In the genomic region with DNA sequence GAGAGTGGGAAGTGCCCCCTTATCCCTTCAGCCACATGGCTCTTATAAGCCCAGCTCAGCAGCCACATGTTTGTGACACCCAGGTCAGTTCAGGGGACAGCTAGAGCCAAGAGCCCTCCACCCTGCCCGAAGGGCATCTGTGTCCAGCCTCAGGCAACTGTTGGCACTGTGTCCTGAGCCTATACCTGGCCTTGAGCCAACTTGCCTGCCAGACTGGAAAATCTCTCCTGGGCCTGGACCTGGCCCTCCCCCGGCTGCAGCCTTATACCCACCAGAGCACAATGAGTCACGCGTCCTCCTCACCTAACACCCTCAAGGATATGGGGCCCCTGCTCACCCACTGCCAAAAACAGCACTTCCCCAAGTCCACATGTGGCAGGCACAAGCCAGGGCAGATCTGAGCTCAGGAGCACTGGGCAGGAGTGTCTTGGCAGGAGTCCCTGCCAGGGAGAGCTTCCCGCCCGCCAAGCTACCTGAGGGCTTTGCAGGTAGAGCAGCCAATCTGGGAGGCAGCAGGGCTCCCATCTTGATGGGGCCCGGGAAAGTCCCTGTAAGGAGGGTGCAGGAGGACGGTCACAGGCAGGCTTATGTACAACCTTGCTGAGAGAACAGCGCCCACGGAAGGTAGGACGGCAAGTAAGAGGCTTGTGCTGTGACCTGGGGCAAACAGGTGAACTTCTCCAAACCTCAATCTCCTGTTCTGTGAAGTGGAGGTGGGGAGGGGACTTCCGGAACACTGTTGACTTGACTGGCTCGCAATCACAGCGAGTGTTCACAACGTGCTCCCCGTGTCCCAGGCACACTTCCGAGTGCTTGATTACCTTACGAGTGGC, we compare ENCODE assay signal across 10 cellular contexts. TPM values are rescaled to one million over a fixed set of nuclear protein-coding genes. Genes with fewer than 3 reads are reported as not detected.
DNase-seq lines count a peak whose midpoint lies in the region; ATAC-seq, FAIRE-seq and TF ChIP-seq lines count a peak whose summit lies in the region.
"Had no signal": no experiment of that assay in that cellular context is flagged by ENCODE, and none has a peak within 500 bp of the region (broad histone marks: within the 10 kb centered on the region; RNA-seq: fewer than 3 reads in every experiment).

No MANE protein-coding gene starts in this region.

- H3K36me3 ChIP-seq in K562 (ENCODE audit: control insufficient read depth, insufficient read depth, low read length): no peaks in the 10 kb centered on the region
- no peaks in the 10 kb centered on the region for H3K36me3 ChIP-seq in stomach

- no peaks in the 10 kb centered on the region for H3K9me3 ChIP-seq in K562 (replicated peaks; ENCODE audit: control insufficient read depth, insufficient read depth, low read depth, low read length)
- no peaks in the 10 kb centered on the region for H3K9me3 ChIP-seq in stomach

- H3K4me1 ChIP-seq in K562 (replicated peaks in 1 of 2; ENCODE audit: control insufficient read depth in 2 of 2, insufficient read depth in 2 of 2, low read length in 2 of 2): peaks cover 18 to 26% of the 10 kb centered on the region in 2 experiments
- peaks cover 29 to 44% (median 37%) of the 10 kb centered on the region in 4 donors for H3K4me1 ChIP-seq in stomach

- no peak for TF ChIP-seq EP300 in K562 (IDR thresholded peaks at IDR 0.05; ENCODE audit: low read length)
- TF ChIP-seq EP300 in stomach (IDR thresholded peaks at IDR 0.05): no peak

- H3K79me2 ChIP-seq in K562 (ENCODE audit: control insufficient read depth, insufficient read depth, low read length): no peaks in the 10 kb centered on the region

- H3K4me3 ChIP-seq in K562: no peak overlapping the region
- no peak overlapping the region for H3K4me3 ChIP-seq in stomach

- intact Hi-C loops in K562 (cut with micrococcal nuclease) (no loop called here), stomach (cut with DNase I; ENCODE audit: low total_unique reads) (no loop called here)

- H4K20me1 ChIP-seq in K562 (replicated peaks; ENCODE audit: control insufficient read depth, insufficient read depth, low read length): no peaks in the 10 kb centered on the region

- ATAC-seq in K562: peak; percentile 32
- no peak for ATAC-seq in GM18519 (IDR thresholded peaks at IDR 0.05; ENCODE audit: low FRiP score, unreplicated experiment)

- POLR2A ChIA-PET in K562 (lab: Yijun Ruan, JAX): interaction anchor here (0.7 kb wide), 1 partner anchor 78 kb away, joined by 3 read pairs; no protein-coding TSS in a partner anchor

- in situ Hi-C loops in K562 (cut with MboI): no loop called here

- CTCF ChIA-PET in K562 (lab: Yijun Ruan, JAX; ENCODE audit: low intra/inter-chr PET ratio): no interaction called here

- peak overlapping the region; percentile 44; the same call in 1 of the 2 replicates for H2AFZ ChIP-seq in K562 (ENCODE audit: low read depth, low read length)

- H3K27ac ChIP-seq in K562 (ENCODE audit: extremely low read depth, low read depth, low read length): no peak overlapping the region
- H3K27ac ChIP-seq in stomach: peak overlapping the region; percentile 39 to 79 (median 75)

- no TSS peak for BruUV-seq in K562 (replicated peaks; lab: Mats Ljungman, UMichigan)

- no peak for TF ChIP-seq POLR2A in K562 (conservative IDR thresholded peaks at IDR 0.05)
- no peak for TF ChIP-seq POLR2A in stomach (IDR thresholded peaks at IDR 0.05)

- no peaks in the 10 kb centered on the region for H3K27me3 ChIP-seq in K562 (ENCODE audit: control insufficient read depth in 2 of 2, insufficient read depth in 2 of 2, low read length in 2 of 2)
- no peaks in the 10 kb centered on the region for H3K27me3 ChIP-seq in stomach

- H3K9me1 ChIP-seq in K562 (ENCODE audit: control insufficient read depth, insufficient read depth, low read length): no peaks in the 10 kb centered on the region

- 60% methylated on average over 18 of the region's 18 CpGs for WGBS in K562 (ENCODE audit: insufficient coverage, low coverage, missing lambda C conversion rate)
- 22 to 45% (median 28%) methylated on average over 18 of the region's 18 CpGs for WGBS in stomach, 5 donors

- TF ChIP-seq RAD21 in K562 (CRISPR knock-in tag; conservative IDR thresholded peaks at IDR 0.05 in 1 of 2, IDR thresholded peaks at IDR 0.05 in 1 of 2): no peak

- TF ChIP-seq CTCF in K562 (IDR thresholded peaks at IDR 0.05 in 2 of 3, conservative IDR thresholded peaks at IDR 0.05 in 1 of 3; ENCODE audit: insufficient read depth in 2 of 3, low read depth in 1 of 3, low read length in 3 of 3): 0 out of 6 replicates have a peak, but pooled peaks of 1 of the 3 experiments have one; percentile 4
- no peak for TF ChIP-seq CTCF in stomach (IDR thresholded peaks at IDR 0.05)

- peak; percentile 86 for DNase-seq in HK-2 (ENCODE audit: unreplicated experiment)
- DNase-seq in T-helper 22 cell (ENCODE audit: low read depth): peak; percentile 44
- DNase-seq in K562 (ENCODE audit: extremely low read depth in 1 of 4, low spot score in 3 of 4): peak; percentile 45 to 67 (median 54)
- peak; percentile 64 to 78 for DNase-seq in lung microvascular endothelial cell (ENCODE audit: low read depth in 2 of 2)
- peak; percentile 89 for DNase-seq in stomach
- DNase-seq in NCI-H1694 treated with DMSO at 0.1 percent for 48 hours (lab: John Stamatoyannopoulos, UW): no peak
- DNase-seq in NCI-H345 treated with DMSO at 0.1 percent for 48 hours (lab: John Stamatoyannopoulos, UW; ENCODE audit: unreplicated experiment): no peak

- no peak overlapping the region for H3K4me2 ChIP-seq in K562 (ENCODE audit: insufficient read depth, low read length)

- FAIRE-seq in K562 (lab: Jason Lieb, UNC): no peak

- peak overlapping the region in 1 of 2 experiments; percentile 86; a peak in 2 of 4 replicates for H3K9ac ChIP-seq in K562 (ENCODE audit: insufficient read depth in 1 of 2, low read depth in 2 of 2, low read length in 2 of 2)

RNA-seq across cellular contexts. Expression of a gene that starts 19.8 kb away (rescaled TPM):
- total RNA-seq in K562 (2011; cell fraction: chromatin; rRNA removed; ENCODE audit: low replicate concordance): 232 and 574 TPM in 2 replicates
- 235 and 282 TPM in 2 replicates for total RNA-seq in K562 (2011; cell fraction: nucleolus; rRNA removed)
- 178 and 183 TPM in 2 replicates for total RNA-seq in K562 (2011; cell fraction: nucleoplasm; rRNA removed)
- 21.0 and 31.3 TPM in 2 replicates for total RNA-seq in K562 (2014; rRNA removed)
- 11.4 and 15.7 TPM in 2 replicates for total RNA-seq in K562 (2014; rRNA removed; fragmentation: Illumina TruSeq; extraction: Trizol)
- 13.7 and 17.1 TPM in 2 replicates for total RNA-seq in K562 (2015; rRNA removed; fragmentation: Illumina TruSeq; extraction: Trizol)
- total RNA-seq in K562 (2021): 139 and 160 TPM in 2 replicates
- 9.9 and 20.6 TPM in 2 replicates for polyA plus RNA-seq in K562 (2011; rRNA removed)
- 14.0 and 24.0 TPM in 2 replicates for polyA plus RNA-seq in K562 (2011; cell fraction: cytosol; rRNA removed)
- polyA plus RNA-seq in K562 (2011; cell fraction: nucleus; rRNA removed): 101 and 113 TPM in 2 replicates
- polyA plus RNA-seq in K562 (2012): 55.2 and 134 TPM in 2 replicates
- 30.9 and 52.3 TPM in 2 replicates for polyA plus RNA-seq in K562 (2014; fragmentation: Illumina TruSeq; extraction: Trizol)
- under 1 TPM; 0.14 to 0.86 TPM for polyA plus RNA-seq in K562 (2014; fragmentation: Nextera tagmentation; extraction: Ambion mirVana)
- 29.9 and 34.2 TPM in 2 replicates for polyA plus RNA-seq in K562 (2014; rRNA removed)
- 23.2 and 36.8 TPM in 2 replicates for polyA minus RNA-seq in K562 (2011; rRNA and poly(A)+ RNA removed)
- polyA minus RNA-seq in K562 (2011; cell fraction: cytosol; rRNA and poly(A)+ RNA removed): 58.5 and 103 TPM in 2 replicates
- polyA minus RNA-seq in K562 (2011; cell fraction: nucleus; rRNA and poly(A)+ RNA removed): 67.2 and 102 TPM in 2 replicates
- total RNA-seq in lung microvascular endothelial cell: 250 and 367 TPM in 2 replicates
- total RNA-seq in stomach: 100 to 1,000 TPM in 4 of 5 donors, 10 to 100 TPM in 1; 88.7 to 504 (median 186) TPM
- 10 to 100 TPM; 21.7 to 98.5 (median 62.1) TPM for polyA plus RNA-seq in stomach

RNA-seq across cellular contexts. Expression of a gene that starts 19.9 kb away (rescaled TPM):
- not detected in 2 replicates for total RNA-seq in K562 (2011; cell fraction: chromatin; rRNA removed; ENCODE audit: low replicate concordance)
- not detected in 2 replicates for total RNA-seq in K562 (2011; cell fraction: nucleolus; rRNA removed)
- not detected in 2 replicates for total RNA-seq in K562 (2011; cell fraction: nucleoplasm; rRNA removed)
- total RNA-seq in K562 (2014; rRNA removed): not detected in 2 replicates
- total RNA-seq in K562 (2014; rRNA removed; fragmentation: Illumina TruSeq; extraction: Trizol): not detected in 2 replicates
- not detected in 2 replicates for total RNA-seq in K562 (2015; rRNA removed; fragmentation: Illumina TruSeq; extraction: Trizol)
- total RNA-seq in K562 (2021): 3.1 and 3.8 TPM in 2 replicates
- polyA plus RNA-seq in K562 (2011; rRNA removed): not detected in 2 replicates
- polyA plus RNA-seq in K562 (2011; cell fraction: cytosol; rRNA removed): not detected in 2 replicates
- not detected in 2 replicates for polyA plus RNA-seq in K562 (2011; cell fraction: nucleus; rRNA removed)
- polyA plus RNA-seq in K562 (2012): not detected in 2 replicates
- not detected in 2 replicates for polyA plus RNA-seq in K562 (2014; fragmentation: Illumina TruSeq; extraction: Trizol)
- polyA plus RNA-seq in K562 (2014; fragmentation: Nextera tagmentation; extraction: Ambion mirVana): not detected
- not detected in 2 replicates for polyA plus RNA-seq in K562 (2014; rRNA removed)
- polyA minus RNA-seq in K562 (2011; rRNA and poly(A)+ RNA removed): not detected in 2 replicates
- not detected in 2 replicates for polyA minus RNA-seq in K562 (2011; cell fraction: cytosol; rRNA and poly(A)+ RNA removed)
- not detected in 2 replicates for polyA minus RNA-seq in K562 (2011; cell fraction: nucleus; rRNA and poly(A)+ RNA removed)
- under 0.01 TPM in 1 of 2 replicates, not detected in the other for total RNA-seq in lung microvascular endothelial cell
- 10 to 100 TPM in 1 of 5 donors, not detected in 4; 84.3 TPM for total RNA-seq in stomach
- 10 to 100 TPM in 2 of 3 donors, 1 to 10 TPM in 1; 6.1 to 37.8 (median 18.6) TPM for polyA plus RNA-seq in stomach
- total RNA-seq: liver had no signal
- polyA plus RNA-seq: IgD-negative memory B cell, liver had no signal

RNA-seq across cellular contexts. Expression of a gene that starts 44.5 kb away (rescaled TPM):
- total RNA-seq in K562 (2011; cell fraction: chromatin; rRNA removed; ENCODE audit: low replicate concordance): not detected in 2 replicates
- not detected in 2 replicates for total RNA-seq in K562 (2011; cell fraction: nucleolus; rRNA removed)
- total RNA-seq in K562 (2011; cell fraction: nucleoplasm; rRNA removed): not detected in 2 replicates
- total RNA-seq in K562 (2014; rRNA removed) (not detected in 2 replicates), K562 (2014; rRNA removed; fragmentation: Illumina TruSeq; extraction: Trizol) (not detected in 2 replicates), K562 (2015; rRNA removed; fragmentation: Illumina TruSeq; extraction: Trizol) (not detected in 2 replicates), K562 (2021) (5.4 and 5.7 TPM in 2 replicates), lung microvascular endothelial cell (not detected in 2 replicates), stomach (10 to 100 TPM in 1 of 5 donors, 1 to 10 TPM in 1, not detected in 3; 3.6 to 17.2 TPM)
- polyA plus RNA-seq in K562 (2011; rRNA removed) (not detected in 2 replicates), K562 (2014; fragmentation: Illumina TruSeq; extraction: Trizol) (not detected in 2 replicates), K562 (2014; fragmentation: Nextera tagmentation; extraction: Ambion mirVana) (not detected), K562 (2014; rRNA removed) (not detected in 2 replicates), stomach (10 to 100 TPM in 2 of 3 donors, 1 to 10 TPM in 1; 7.0 to 62.9 (median 53.2) TPM)
- polyA plus RNA-seq in K562 (2011; cell fraction: cytosol; rRNA removed): not detected in 2 replicates
- polyA plus RNA-seq in K562 (2011; cell fraction: nucleus; rRNA removed): not detected in 2 replicates
- polyA plus RNA-seq in K562 (2012): not detected in 2 replicates
- not detected in 2 replicates for polyA minus RNA-seq in K562 (2011; rRNA and poly(A)+ RNA removed)
- polyA minus RNA-seq in K562 (2011; cell fraction: cytosol; rRNA and poly(A)+ RNA removed): not detected in 2 replicates
- polyA minus RNA-seq in K562 (2011; cell fraction: nucleus; rRNA and poly(A)+ RNA removed): not detected in 2 replicates
- polyA plus RNA-seq: IgD-negative memory B cell had no signal

Comparison
In these comparisons a context has a peak if more than half of its experiments do, and no peak if none do; other contexts are left out.
1. DNase-seq: peak in HK-2 (single experiment), T-helper 22 cell (single experiment), K562 (4 of 4), lung microvascular endothelial cell (2 of 2) and stomach (single experiment); none in NCI-H1694 treated with DMSO at 0.1 percent for 48 hours (single experiment) and NCI-H345 treated with DMSO at 0.1 percent for 48 hours (single experiment).